16 cellular contexts compared by ENCODE assay signal in the genomic region with DNA sequence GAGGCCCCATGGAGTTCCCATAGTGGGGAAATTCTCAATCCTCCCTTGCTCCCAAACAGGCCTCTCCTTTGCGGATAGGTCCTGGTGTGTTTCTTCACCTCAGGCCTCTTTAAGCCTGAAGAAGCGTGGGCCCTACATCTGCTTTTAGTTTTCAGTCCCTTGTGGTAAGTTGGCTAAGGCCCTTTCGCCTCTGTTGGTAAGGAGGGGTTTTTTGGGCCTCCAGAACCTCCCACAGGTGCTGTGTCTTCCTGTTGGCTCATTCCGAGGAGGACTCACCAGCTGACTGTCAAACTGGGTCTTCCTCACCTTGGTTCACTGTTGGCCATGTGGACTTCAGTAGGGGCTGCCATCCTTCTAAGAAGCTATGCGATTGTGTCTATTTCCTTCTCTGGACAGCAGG.
"Had no signal": no experiment of that assay in that cellular context is flagged by ENCODE, and none has a peak within 500 bp of the region (broad histone marks: within the 10 kb centered on the region; RNA-seq: fewer than 3 reads in every experiment).

No MANE protein-coding gene starts in this region.

- FAIRE-seq: frontal cortex had no signal

- H3K27ac Mint-ChIP-seq: activated T-helper 17 cell treated with anti-CD3 and anti-CD28 coated beads, Interleukin-2, amount 50 U/mL, for 72 hours; endodermal cell; stimulated activated naive CD8-positive, alpha-beta T cell treated with anti-CD3 and anti-CD28 coated beads, Interleukin-15, Interleukin-2, amounts not matched to agents 100 ng/mL and 50 ng/mL, for 24 hours had no signal

- H3K4me3 Mint-ChIP-seq: activated T-helper 17 cell treated with anti-CD3 and anti-CD28 coated beads, Interleukin-2, amount 50 U/mL, for 72 hours; endodermal cell; neural crest cell; stimulated activated naive CD8-positive, alpha-beta T cell treated with anti-CD3 and anti-CD28 coated beads, Interleukin-15, Interleukin-2, amounts not matched to agents 100 ng/mL and 50 ng/mL, for 24 hours had no signal

- H3K4me2 ChIP-seq: smooth muscle cell had no signal

- H3K27me3 ChIP-seq: cardiac muscle cell, dorsolateral prefrontal cortex, ovary, right lobe of liver, upper lobe of right lung had no signal

- H3K27me3 Mint-ChIP-seq: activated T-helper 17 cell treated with anti-CD3 and anti-CD28 coated beads, Interleukin-2, amount 50 U/mL, for 72 hours; stimulated activated naive CD8-positive, alpha-beta T cell treated with anti-CD3 and anti-CD28 coated beads, Interleukin-15, Interleukin-2, amounts not matched to agents 100 ng/mL and 50 ng/mL, for 24 hours had no signal

- H3K4me3 ChIP-seq: cardiac muscle cell, dorsolateral prefrontal cortex, ovary, right lobe of liver, smooth muscle cell, upper lobe of right lung had no signal

- H3K27ac ChIP-seq: cardiac muscle cell, dorsolateral prefrontal cortex, ovary, right lobe of liver, upper lobe of right lung had no signal

- H3K9me3 Mint-ChIP-seq: activated T-helper 17 cell treated with anti-CD3 and anti-CD28 coated beads, Interleukin-2, amount 50 U/mL, for 72 hours; endodermal cell; neural crest cell; stimulated activated naive CD8-positive, alpha-beta T cell treated with anti-CD3 and anti-CD28 coated beads, Interleukin-15, Interleukin-2, amounts not matched to agents 100 ng/mL and 50 ng/mL, for 24 hours had no signal

- H3K36me3 ChIP-seq: cardiac muscle cell, ovary, right lobe of liver had no signal

- H3K9me3 ChIP-seq: ovary, right lobe of liver, upper lobe of right lung had no signal

- H3K4me1 ChIP-seq: upper lobe of right lung had no signal

- DNase-seq: activated CD4-positive, CD25-positive, alpha-beta regulatory T cell treated with anti-CD3 and anti-CD28 coated beads, Interleukin-2, amount 50 U/mL, for 72 hours; activated naive CD4-positive, alpha-beta T cell treated with Interleukin-2 at 50 U/mL for 16 hours; ovary; right lobe of liver; stimulated activated CD4-positive, alpha-beta T cell treated with anti-CD3 and anti-CD28 coated beads, Interleukin-4, amount 100 ng/mL, for 4 hours; stimulated activated CD8-positive, alpha-beta memory T cell treated with anti-CD3 and anti-CD28 coated beads, Interleukin-4, amount 100 ng/mL, for 48 hours; T-helper 9 cell; upper lobe of right lung had no signal

- ATAC-seq: activated T-helper 17 cell treated with anti-CD3 and anti-CD28 coated beads, Interleukin-2, amount 50 U/mL, for 72 hours had no signal
